8 cellular contexts compared by ENCODE assay signal in genomic region chr10:122113161-122113944, GRCh38.
DNase-seq lines count a peak whose midpoint lies in the region; ATAC-seq and TF ChIP-seq lines count a peak whose summit lies in the region.

No MANE protein-coding gene starts in this region.

- intact Hi-C loops in right lobe of liver (cut with DNase I) = loop anchor here (10.0 kb wide), 1 partner anchor 59 kb away; no protein-coding TSS in a partner anchor

- H3K4me1 ChIP-seq in duodenal mucosa (ENCODE audit: control insufficient read depth in 1 of 2, insufficient read depth in 2 of 2, low read length in 2 of 2) (peaks cover 24 to 29% of the 10 kb centered on the region in 2 donors), right lobe of liver (peaks cover 0 to 11% (median 0%) of the 10 kb centered on the region in 4 donors), tibial nerve (peaks cover 0 to 40% (median 4%) of the 10 kb centered on the region in 4 donors)

- peak in 1 of 2 donors; percentile 96 for TF ChIP-seq EP300 in tibial nerve (IDR thresholded peaks at IDR 0.05)

- peak; percentile 58 for ATAC-seq in GM19395 (IDR thresholded peaks at IDR 0.05; ENCODE audit: unreplicated experiment)
- ATAC-seq in right lobe of liver = peak; percentile 66 to 78 (median 67)
- ATAC-seq in GM18505 (IDR thresholded peaks at IDR 0.05; ENCODE audit: unreplicated experiment) = no peak
- ATAC-seq in HG03354 (IDR thresholded peaks at IDR 0.05; ENCODE audit: poor library complexity, severe bottlenecking, unreplicated experiment) = no peak

- H3K27ac ChIP-seq in duodenal mucosa (ENCODE audit: low read depth, low read length) (peak overlapping the region; percentile 95), right lobe of liver (peak overlapping the region; percentile 97 to 98 (median 98)), tibial nerve (peak overlapping the region; percentile 95 to 99 (median 97))

- H3K4me3 ChIP-seq in duodenal mucosa (ENCODE audit: low read depth in 1 of 2, low read length in 2 of 2) = peak overlapping the region; percentile 72 to 76
- H3K4me3 ChIP-seq in right lobe of liver = peak overlapping the region; percentile 76 to 87 (median 80)
- peak overlapping the region; percentile 49 to 81 (median 70) for H3K4me3 ChIP-seq in tibial nerve

- TF ChIP-seq CTCF in right lobe of liver (IDR thresholded peaks at IDR 0.05) = peak in 1 of 4 donors; percentile 53
- TF ChIP-seq CTCF in tibial nerve (IDR thresholded peaks at IDR 0.05) = peak in 4 of 5 experiments; percentile 13 to 72 (median 42)

- H3K9ac ChIP-seq in duodenal mucosa (ENCODE audit: low read depth in 1 of 2, low read length in 2 of 2) = peak overlapping the region; percentile 78 to 89

- WGBS in right lobe of liver (ENCODE audit: insufficient coverage, low coverage, low lambda C conversion rate, missing lambda C conversion rate) = 2% methylated on average over 13 of the region's 77 CpGs
- 1% methylated on average over 45 to 74 of the region's 77 CpGs for WGBS in tibial nerve, 2 donors

- DNase-seq in AG20443 (ENCODE audit: low spot score) = peak; percentile 89
- DNase-seq in OCI-M1 (lab: John Stamatoyannopoulos, UW) = peak; percentile 61
- DNase-seq in right lobe of liver = peak; percentile 74 to 81 (median 75)
- DNase-seq in tibial nerve (ENCODE audit: low spot score in 2 of 2) = peak; percentile 65 to 76

- H3K36me3 ChIP-seq in duodenal mucosa (ENCODE audit: control insufficient read depth in 1 of 2, insufficient read depth in 2 of 2, low read length in 2 of 2) (peaks cover 0 to 4% of the 10 kb centered on the region in 2 donors), right lobe of liver (no peaks in the 10 kb centered on the region), tibial nerve (no peaks in the 10 kb centered on the region)

- H3K9me3 ChIP-seq in duodenal mucosa (ENCODE audit: control insufficient read depth in 1 of 2, low read length in 2 of 2) (no peaks in the 10 kb centered on the region), right lobe of liver (no peaks in the 10 kb centered on the region), tibial nerve (no peaks in the 10 kb centered on the region)

- TF ChIP-seq POLR2A in right lobe of liver (IDR thresholded peaks at IDR 0.05) = peak; percentile 84
- TF ChIP-seq POLR2A in tibial nerve (IDR thresholded peaks at IDR 0.05) = peak; percentile 69 to 94
- no peak for TF ChIP-seq POLR2A in GM18505 (IDR thresholded peaks at IDR 0.05; ENCODE audit: borderline replicate concordance, extremely low read depth, insufficient read depth, insufficient read length)

- H3K27me3 ChIP-seq in duodenal mucosa (ENCODE audit: control insufficient read depth in 1 of 2, insufficient read depth in 2 of 2, low read length in 2 of 2) (no peaks in the 10 kb centered on the region), right lobe of liver (no peaks in the 10 kb centered on the region), tibial nerve (no peaks in the 10 kb centered on the region)

Comparison
In these comparisons a context has a peak if more than half of its experiments do, and no peak if none do; other contexts are left out.
1. ATAC-seq: peak in GM19395 (single experiment) and right lobe of liver (4 of 4); none in GM18505 (single experiment) and HG03354 (single experiment).
2. Peak in every context shown above with its lines, with median percentiles within 50 percentile points of each other: DNase-seq, H3K27ac ChIP-seq and H3K4me3 ChIP-seq.